ENCODE assay signal across 3 cellular contexts in genomic region chr9:137012694-137013570, GRCh38.
TF ChIP-seq lines count a peak whose summit lies in the region.

No MANE protein-coding gene starts in this region.

TF ChIP-seq in IMR-90, 13 proteins besides CTCF, POLR2A, EP300 and RAD21:
- TF ChIP-seq CHD1 (IDR thresholded peaks at IDR 0.05; ENCODE audit: low read depth, low read length) (no peak), MXI1 (IDR thresholded peaks at IDR 0.05; ENCODE audit: borderline replicate concordance, low read depth, low read length) (no peak), RCOR1 (IDR thresholded peaks at IDR 0.05; ENCODE audit: insufficient replicate concordance, low read length) (no peak), FOS (IDR thresholded peaks at IDR 0.05; ENCODE audit: low read depth, low read length) (no peak), MAZ (IDR thresholded peaks at IDR 0.05; ENCODE audit: borderline replicate concordance, low read depth, low read length) (no peak), RFX5 (IDR thresholded peaks at IDR 0.05; ENCODE audit: low read depth, low read length) (no peak), SMC3 (IDR thresholded peaks at IDR 0.05; ENCODE audit: low read depth, low read length) (no peak), ELK1 (IDR thresholded peaks at IDR 0.05; ENCODE audit: borderline replicate concordance, low read depth, low read length) (no peak), NFE2L2 (IDR thresholded peaks at IDR 0.05; ENCODE audit: low read depth, low read length) (no peak), CEBPB (IDR thresholded peaks at IDR 0.05; ENCODE audit: low read depth, low read length) (no peak), USF2 (IDR thresholded peaks at IDR 0.05; ENCODE audit: low read depth, low read length) (no peak), BHLHE40 (IDR thresholded peaks at IDR 0.05; ENCODE audit: low read depth, low read length) (no peak), MAFK (IDR thresholded peaks at IDR 0.05; ENCODE audit: low read depth, low read length) (no peak)

TF ChIP-seq in K562, 482 proteins besides CTCF, POLR2A, EP300 and RAD21 (continues in another document):
- TF ChIP-seq ZBTB34 (CRISPR knock-in tag; IDR thresholded peaks at IDR 0.05) (no peak), LCOR (CRISPR knock-in tag; IDR thresholded peaks at IDR 0.05) (no peak), ARID1B (IDR thresholded peaks at IDR 0.05) (no peak), NR2F6 (CRISPR knock-in tag; IDR thresholded peaks at IDR 0.05) (no peak), TRIM24 (IDR thresholded peaks at IDR 0.05) (no peak), ATF6 (CRISPR knock-in tag; IDR thresholded peaks at IDR 0.05) (no peak), PATZ1 (CRISPR knock-in tag; IDR thresholded peaks at IDR 0.05; ENCODE audit: borderline replicate concordance) (no peak), GATA2 (CRISPR knock-in tag; IDR thresholded peaks at IDR 0.05) (no peak), BCOR (IDR thresholded peaks at IDR 0.05) (no peak), ZHX1 (conservative IDR thresholded peaks at IDR 0.05; ENCODE audit: low read length) (no peak), ELF1 (tag; IDR thresholded peaks at IDR 0.05) (no peak), ZBTB33 (CRISPR knock-in tag; IDR thresholded peaks at IDR 0.05) (peak; percentile 97), KDM1A (IDR thresholded peaks at IDR 0.05) (no peak), RBM25 (IDR thresholded peaks at IDR 0.05; ENCODE audit: low read depth, low read length, severe bottlenecking) (no peak), NBN (IDR thresholded peaks at IDR 0.05; ENCODE audit: low read depth) (no peak), ZNF830 (CRISPR knock-in tag; IDR thresholded peaks at IDR 0.05) (no peak), BHLHE40 (IDR thresholded peaks at IDR 0.05; ENCODE audit: low read length) (peak; percentile 68)

TF ChIP-seq in GM12891, 5 proteins besides CTCF, POLR2A, EP300 and RAD21:
- TF ChIP-seq TAF1 (IDR thresholded peaks at IDR 0.05; ENCODE audit: low read depth, low read length), result no peak
- no peak for TF ChIP-seq PAX5 (IDR thresholded peaks at IDR 0.05; ENCODE audit: insufficient read depth, low read length, severe bottlenecking)
- no peak for TF ChIP-seq POLR2AphosphoS5 (IDR thresholded peaks at IDR 0.05; ENCODE audit: low read depth, low read length)
- no peak for TF ChIP-seq POU2F2 (IDR thresholded peaks at IDR 0.05; ENCODE audit: low read depth, low read length)
- TF ChIP-seq SPI1 (IDR thresholded peaks at IDR 0.05; ENCODE audit: low read depth, low read length), result no peak
